Comparison of ENCODE assay signal across 16 cellular contexts in the genomic region with DNA sequence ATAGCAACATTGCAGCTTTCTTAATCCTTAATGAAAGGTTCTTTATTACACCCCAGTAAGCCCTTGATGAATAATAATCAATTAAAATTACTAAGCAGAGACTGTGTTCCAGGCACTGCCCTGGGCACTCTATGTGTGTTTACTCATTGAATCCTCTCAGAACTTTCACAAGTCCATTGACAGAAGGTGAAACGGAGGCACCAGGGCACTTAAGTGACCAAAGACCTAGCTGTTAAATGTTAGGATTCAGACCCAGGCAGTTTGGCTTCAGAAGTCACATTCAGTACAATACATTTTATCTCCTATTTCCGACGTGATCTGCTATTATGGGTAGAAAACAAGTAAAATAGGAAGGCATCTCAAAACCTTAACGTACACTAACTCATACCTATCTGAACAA. TPM values are rescaled to one million over a fixed set of nuclear protein-coding genes. Genes with fewer than 3 reads are reported as not detected.
DNase-seq lines count a peak whose midpoint lies in the region; ATAC-seq and TF ChIP-seq lines count a peak whose summit lies in the region.
"Had no signal": no experiment of that assay in that cellular context is flagged by ENCODE, and none has a peak within 500 bp of the region (broad histone marks: within the 10 kb centered on the region; RNA-seq: fewer than 3 reads in every experiment).

No MANE protein-coding gene starts in this region.

- H3K9me3 ChIP-seq in stomach: no peaks in the 10 kb centered on the region
- H3K9me3 ChIP-seq: upper lobe of left lung had no signal

- no peaks in the 10 kb centered on the region for H3K27me3 Mint-ChIP-seq in activated CD8-positive, alpha-beta memory T cell treated with anti-CD3 and anti-CD28 coated beads, Interleukin-2, amount 10 ng/mL, durations not matched to agents 7 days and 5 days
- no peaks in the 10 kb centered on the region for H3K27me3 Mint-ChIP-seq in activated CD4-positive, alpha-beta memory T cell treated with anti-CD3 and anti-CD28 coated beads, Interleukin-2, amount 10 ng/mL, durations not matched to agents 7 days and 5 days
- H3K27me3 Mint-ChIP-seq in immature natural killer cell (ENCODE audit: low read depth in 3 of 3): peaks cover 0 to 2% (median 2%) of the 10 kb centered on the region in 3 donors

- peaks cover 0 to 50% (median 24%) of the 10 kb centered on the region in 4 donors for H3K4me1 ChIP-seq in stomach

- intact Hi-C loops in stomach (cut with DNase I; ENCODE audit: low total_unique reads) (no loop called here), head of caudate nucleus (cut with DNase I) (no loop called here)

- no peak for TF ChIP-seq EP300 in stomach (IDR thresholded peaks at IDR 0.05)

- POLR2A ChIA-PET in activated CD4-positive, alpha-beta memory T cell treated with anti-CD3 and anti-CD28 coated beads, Interleukin-2, amount 10 ng/mL, durations not matched to agents 7 days and 5 days (lab: Charles Lee): interaction anchor here (0.8 to 14.1 kb wide), 17 partner anchors 7 to 145 kb away, joined by 3 to 393 read pairs (median 37); a partner anchor contains a TSS

- H3K9me3 Mint-ChIP-seq in activated CD8-positive, alpha-beta memory T cell treated with anti-CD3 and anti-CD28 coated beads, Interleukin-2, amount 10 ng/mL, durations not matched to agents 7 days and 5 days (ENCODE audit: low read depth): no peaks in the 10 kb centered on the region
- no peaks in the 10 kb centered on the region for H3K9me3 Mint-ChIP-seq in activated CD4-positive, alpha-beta memory T cell treated with anti-CD3 and anti-CD28 coated beads, Interleukin-2, amount 10 ng/mL, durations not matched to agents 7 days and 5 days
- H3K9me3 Mint-ChIP-seq in immature natural killer cell: no peaks in the 10 kb centered on the region
- H3K9me3 Mint-ChIP-seq: neural crest cell had no signal

- 76 to 85% (median 79%) methylated on average over 4 of the region's 4 CpGs for WGBS in stomach, 5 donors

- peaks cover 34% of the 10 kb centered on the region for H3K36me3 Mint-ChIP-seq in activated CD8-positive, alpha-beta memory T cell treated with anti-CD3 and anti-CD28 coated beads, Interleukin-2, amount 10 ng/mL, durations not matched to agents 7 days and 5 days
- peaks cover 37% of the 10 kb centered on the region for H3K36me3 Mint-ChIP-seq in activated CD4-positive, alpha-beta memory T cell treated with anti-CD3 and anti-CD28 coated beads, Interleukin-2, amount 10 ng/mL, durations not matched to agents 7 days and 5 days (ENCODE audit: low read depth)
- H3K36me3 Mint-ChIP-seq in immature natural killer cell: peaks cover 5 to 24% (median 8%) of the 10 kb centered on the region in 3 donors

- peak overlapping the region in 1 of 4 donors; percentile 27 for H3K4me3 ChIP-seq in stomach

- H3K4me3 Mint-ChIP-seq in activated CD8-positive, alpha-beta memory T cell treated with anti-CD3 and anti-CD28 coated beads, Interleukin-2, amount 10 ng/mL, durations not matched to agents 7 days and 5 days: peak overlapping the region; percentile 78
- H3K4me3 Mint-ChIP-seq in activated CD4-positive, alpha-beta memory T cell treated with anti-CD3 and anti-CD28 coated beads, Interleukin-2, amount 10 ng/mL, durations not matched to agents 7 days and 5 days: peak overlapping the region; percentile 79
- H3K4me3 Mint-ChIP-seq in immature natural killer cell: peak overlapping the region; percentile 50 to 82 (median 68)
- H3K4me3 Mint-ChIP-seq: neural crest cell had no signal

- TF ChIP-seq CTCF in stomach (IDR thresholded peaks at IDR 0.05): no peak

- TF ChIP-seq POLR2A in stomach (IDR thresholded peaks at IDR 0.05): no peak

- H3K36me3 ChIP-seq in stomach: peaks cover 0 to 3% (median 0%) of the 10 kb centered on the region in 4 donors
- H3K36me3 ChIP-seq: upper lobe of left lung had no signal

- H3K4me1 Mint-ChIP-seq in activated CD8-positive, alpha-beta memory T cell treated with anti-CD3 and anti-CD28 coated beads, Interleukin-2, amount 10 ng/mL, durations not matched to agents 7 days and 5 days: peaks cover 81% of the 10 kb centered on the region
- H3K4me1 Mint-ChIP-seq in activated CD4-positive, alpha-beta memory T cell treated with anti-CD3 and anti-CD28 coated beads, Interleukin-2, amount 10 ng/mL, durations not matched to agents 7 days and 5 days: peaks cover 80% of the 10 kb centered on the region
- H3K4me1 Mint-ChIP-seq in immature natural killer cell: peaks cover 74 to 91% of the 10 kb centered on the region in 2 donors

- no peak for DNase-seq in activated CD8-positive, alpha-beta memory T cell treated with anti-CD3 and anti-CD28 coated beads, Interleukin-2, amount 10 ng/mL, durations not matched to agents 7 days and 5 days
- DNase-seq in activated CD8-positive, alpha-beta memory T cell treated with anti-CD3 and anti-CD28 coated beads, Interleukin-2, amount 50 U/mL, for 4 hours: no peak
- DNase-seq in activated CD4-positive, alpha-beta memory T cell treated with anti-CD3 and anti-CD28 coated beads, Interleukin-2, amount 10 ng/mL, durations not matched to agents 7 days and 5 days: no peak
- DNase-seq in immature natural killer cell (no peak), stomach (no peak), head of caudate nucleus (no peak), NCI-H2171 (lab: John Stamatoyannopoulos, UW) (no peak), ureter (ENCODE audit: low spot score) (no peak)
- DNase-seq: activated CD8-positive, alpha-beta memory T cell treated with anti-CD3 and anti-CD28 coated beads for 24 hours; kidney; NCI-H1092 treated with DMSO at 0.1 percent for 48 hours had no signal

- CTCF ChIA-PET in activated CD8-positive, alpha-beta memory T cell treated with anti-CD3 and anti-CD28 coated beads, Interleukin-2, amount 10 ng/mL, durations not matched to agents 7 days and 5 days (lab: Charles Lee): interaction anchor here (0.9 to 2.4 kb wide), 10 partner anchors 8 to 133 kb away, joined by 3 to 10 read pairs (median 4); no protein-coding TSS in a partner anchor
- CTCF ChIA-PET in activated CD4-positive, alpha-beta memory T cell treated with anti-CD3 and anti-CD28 coated beads, Interleukin-2, amount 10 ng/mL, durations not matched to agents 7 days and 5 days (lab: Charles Lee): interaction anchor here (0.8 to 4.1 kb wide), 10 partner anchors 8 to 132 kb away, joined by 3 to 19 read pairs (median 4); no protein-coding TSS in a partner anchor

- H3K27ac Mint-ChIP-seq in activated CD8-positive, alpha-beta memory T cell treated with anti-CD3 and anti-CD28 coated beads, Interleukin-2, amount 10 ng/mL, durations not matched to agents 7 days and 5 days: peak overlapping the region; percentile 84
- peak overlapping the region; percentile 84 for H3K27ac Mint-ChIP-seq in activated CD4-positive, alpha-beta memory T cell treated with anti-CD3 and anti-CD28 coated beads, Interleukin-2, amount 10 ng/mL, durations not matched to agents 7 days and 5 days
- peak overlapping the region; percentile 65 to 82 (median 74) for H3K27ac Mint-ChIP-seq in immature natural killer cell

- no peak for ATAC-seq in activated CD8-positive, alpha-beta memory T cell treated with anti-CD3 and anti-CD28 coated beads, Interleukin-2, amount 10 ng/mL, durations not matched to agents 7 days and 5 days

- H3K27ac ChIP-seq in stomach: peak overlapping the region in 3 of 5 donors; percentile 65 to 76 (median 75)

- no peaks in the 10 kb centered on the region for H3K27me3 ChIP-seq in stomach
- H3K27me3 ChIP-seq: upper lobe of left lung had no signal

RNA-seq across cellular contexts. Expression of a gene that starts 2.7 kb away (rescaled TPM):
- 10 to 100 TPM; 15.3 to 19.5 TPM for total RNA-seq in activated CD8-positive, alpha-beta memory T cell treated with anti-CD3 and anti-CD28 coated beads, Interleukin-2, amount 10 ng/mL, durations not matched to agents 7 days and 5 days
- 10 to 100 TPM; 43.7 to 46.2 TPM for total RNA-seq in activated CD4-positive, alpha-beta memory T cell treated with anti-CD3 and anti-CD28 coated beads, Interleukin-2, amount 10 ng/mL, durations not matched to agents 7 days and 5 days
- polyA plus RNA-seq in immature natural killer cell (100 to 1,000 TPM in 1 of 3 donors, 10 to 100 TPM in 2; 63.2 to 154 (median 87.1) TPM), stomach (1 to 10 TPM; 3.0 to 5.8 (median 4.5) TPM)
- total RNA-seq in stomach (10 to 100 TPM in 4 of 5 donors, under 1 TPM in 1; 0.58 to 24.4 (median 16.4) TPM), ureter (5.4 TPM)
- total RNA-seq: A673, neural crest cell had no signal

RNA-seq across cellular contexts. Expression of a gene that starts 46.4 kb away (rescaled TPM):
- 10 to 100 TPM; 11.1 to 13.1 TPM for total RNA-seq in activated CD8-positive, alpha-beta memory T cell treated with anti-CD3 and anti-CD28 coated beads, Interleukin-2, amount 10 ng/mL, durations not matched to agents 7 days and 5 days
- 10 to 100 TPM; 10.3 to 10.4 TPM for total RNA-seq in activated CD4-positive, alpha-beta memory T cell treated with anti-CD3 and anti-CD28 coated beads, Interleukin-2, amount 10 ng/mL, durations not matched to agents 7 days and 5 days
- polyA plus RNA-seq in immature natural killer cell (10 to 100 TPM; 10.1 to 30.0 (median 21.1) TPM), stomach (under 1 TPM in 2 of 3 donors, not detected in 1; 0.68 to 0.76 TPM)
- total RNA-seq in stomach (not detected), ureter (0.26 TPM)
- total RNA-seq: A673, frontal cortex, neural crest cell, RPMI7951 had no signal
